In genomic region chr18:39419315-39419714, GRCh38 we compare ENCODE assay signal across 27 cellular contexts.
"Had no signal": no experiment of that assay in that cellular context is flagged by ENCODE, and none has a peak within 500 bp of the region (broad histone marks: within the 10 kb centered on the region; RNA-seq: fewer than 3 reads in every experiment).

No MANE protein-coding gene starts in this region.

- H3K4me1 ChIP-seq: stomach, suprapubic skin, testis, thyroid gland, tibial artery, tibial nerve, transverse colon, upper lobe of left lung, upper lobe of right lung, uterus, vagina had no signal

- H3K9me3 ChIP-seq: stomach, suprapubic skin, testis, thoracic aorta, thyroid gland, tibial artery, tibial nerve, transverse colon, upper lobe of left lung, upper lobe of right lung, uterus, vagina had no signal

- H3K4me3 ChIP-seq: stomach, suprapubic skin, testis, thoracic aorta, thyroid gland, tibial artery, tibial nerve, transverse colon, upper lobe of left lung, upper lobe of right lung, uterus, vagina had no signal

- H3K27me3 ChIP-seq: stomach, suprapubic skin, testis, thyroid gland, tibial artery, tibial nerve, transverse colon, upper lobe of left lung, upper lobe of right lung, uterus, vagina had no signal

- DNase-seq: stimulated activated CD4-positive, alpha-beta T cell treated with anti-CD3 and anti-CD28 coated beads, Interleukin-2, amount 100 ng/mL, for 48 hours; stimulated activated CD4-positive, alpha-beta T cell treated with anti-CD3 and anti-CD28 coated beads, Interleukin-4, amount 100 ng/mL, for 1 hour; stimulated activated CD4-positive, alpha-beta T cell treated with anti-CD3 and anti-CD28 coated beads, Interleukin-4, amount 100 ng/mL, for 24 hours; stimulated activated CD4-positive, alpha-beta T cell treated with anti-CD3 and anti-CD28 coated beads, Interleukin-4, amount 100 ng/mL, for 4 hours; stimulated activated CD8-positive, alpha-beta memory T cell treated with anti-CD3 and anti-CD28 coated beads, Interleukin-4, amount 100 ng/mL, for 48 hours; stimulated activated naive B cell treated with anti-CD40 and anti-IgM and Interleukin-4, amounts not matched to agents 10 μg/mL and 1 μg/mL and 100 μg/mL, for 72 hours; stimulated activated naive CD4-positive, alpha-beta T cell; stimulated activated naive CD4-positive, alpha-beta T cell treated with Interleukin-2 at 50 U/mL for 16 hours; stimulated activated naive CD8-positive, alpha-beta T cell treated with anti-CD3 and anti-CD28 coated beads, Interleukin-15, amount 100 ng/mL, for 72 hours; stimulated activated naive CD8-positive, alpha-beta T cell treated with anti-CD3 and anti-CD28 coated beads, Interleukin-15, Interleukin-2, amounts not matched to agents 100 U/mL and 50 U/mL, for 24 hours; stomach; substantia nigra; testis; thyroid gland; tibial artery; transverse colon; trophoblast cell; upper lobe of left lung; upper lobe of right lung; uterus had no signal

- H3K36me3 ChIP-seq: stomach, suprapubic skin, thoracic aorta, thyroid gland, tibial artery, tibial nerve, transverse colon, upper lobe of left lung, upper lobe of right lung, uterus, vagina had no signal

- FAIRE-seq: urothelium cell line had no signal

- H3K27ac ChIP-seq: stomach, suprapubic skin, testis, thoracic aorta, thyroid gland, tibial artery, tibial nerve, transverse colon, upper lobe of left lung, upper lobe of right lung, uterus, vagina had no signal

- ATAC-seq: stimulated activated effector memory CD8-positive, alpha-beta T cell treated with anti-CD3 and anti-CD28 coated beads, Interleukin-12 subunit alpha, Interleukin-12 subunit beta, amount 100 ng/mL, for 72 hours; stimulated activated memory B cell treated with anti-CD40 and anti-IgM and Interleukin-4, amounts not matched to agents 10 μg/mL and 1 μg/mL and 100 μg/mL, for 72 hours; stimulated activated naive B cell treated with anti-CD40 and anti-IgM and Interleukin-4, amounts not matched to agents 10 μg/mL and 1 μg/mL and 100 μg/mL, for 72 hours; stimulated activated naive CD8-positive, alpha-beta T cell treated with anti-CD3 and anti-CD28 coated beads, Interleukin-15, amount 100 ng/mL, for 72 hours; stimulated activated naive CD8-positive, alpha-beta T cell treated with anti-CD3 and anti-CD28 coated beads, Interleukin-15, Interleukin-2, amounts not matched to agents 100 U/mL and 50 U/mL, for 24 hours; upper lobe of right lung had no signal
